Comparison of ENCODE assay signal across 9 cellular contexts in the genomic region with DNA sequence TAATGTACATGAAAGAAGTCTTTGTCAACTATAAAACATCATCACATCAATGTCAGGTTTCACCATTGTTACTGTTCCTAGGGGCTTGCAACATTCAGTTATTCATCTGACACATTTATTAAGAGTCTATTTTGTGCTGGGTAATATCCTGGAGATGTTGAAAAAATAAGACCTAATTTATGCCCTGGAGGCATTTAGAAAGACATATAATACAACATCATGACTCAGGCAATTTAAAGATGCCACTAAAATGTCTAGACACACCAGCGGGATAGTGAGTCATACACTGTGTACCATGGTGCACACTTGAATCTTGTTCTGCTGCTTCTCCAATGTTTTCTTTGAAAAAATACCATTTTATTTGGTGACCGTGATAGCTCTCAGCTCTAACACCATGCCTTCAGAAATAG. TPM values are rescaled to one million over a fixed set of nuclear protein-coding genes. Genes with fewer than 3 reads are reported as not detected.
DNase-seq lines count a peak whose midpoint lies in the region; ATAC-seq and TF ChIP-seq lines count a peak whose summit lies in the region.
"Had no signal": no experiment of that assay in that cellular context is flagged by ENCODE, and none has a peak within 500 bp of the region (broad histone marks: within the 10 kb centered on the region; RNA-seq: fewer than 3 reads in every experiment).

No MANE protein-coding gene starts in this region.

- H3K27me3 Mint-ChIP-seq in Calu3 (ENCODE audit: unreplicated experiment) = no peaks in the 10 kb centered on the region

- no peak overlapping the region for H3K4me3 Mint-ChIP-seq in Calu3 (ENCODE audit: low read depth, unreplicated experiment)
- H3K4me3 Mint-ChIP-seq: WTC11 had no signal

- CTCF ChIA-PET in Calu3 (lab: Charles Lee) = interaction anchor here (0.6 to 2.6 kb wide), 6 partner anchors 9 to 638 kb away, joined by 3 to 7 read pairs (median 6); no protein-coding TSS in a partner anchor

- DNase-seq in Calu3 (no peak), NCI-H226 (peak; percentile 77), dedifferentiated amniotic fluid mesenchymal stem cell (ENCODE audit: extremely low spot score) (peak; percentile 58), omental fat pad (ENCODE audit: low spot score) (no peak), Kasumi-1 (lab: John Stamatoyannopoulos, UW) (no peak)
- DNase-seq in activated CD4-positive, alpha-beta T cell treated with anti-CD3 and anti-CD28 coated beads, Interleukin-2, amount 50 U/mL, for 1 hour = no peak

- intact Hi-C loops in Calu3 (cut with micrococcal nuclease; ENCODE audit: unreplicated experiment) = no loop called here

- H3K9me3 Mint-ChIP-seq in Calu3 (ENCODE audit: low read depth, unreplicated experiment) = no peaks in the 10 kb centered on the region

- H3K4me1 Mint-ChIP-seq in Calu3 (ENCODE audit: low read depth, unreplicated experiment) = peaks cover 27% of the 10 kb centered on the region
- H3K4me1 Mint-ChIP-seq: WTC11 had no signal

- peak overlapping the region; percentile 24 for H3K27ac Mint-ChIP-seq in Calu3 (ENCODE audit: unreplicated experiment)
- H3K27ac Mint-ChIP-seq: WTC11 had no signal

- no TSS peak for BruUV-seq in Calu3 (replicated peaks; lab: Mats Ljungman, UMichigan)

- ATAC-seq in omental fat pad (ENCODE audit: low FRiP score) = peak; percentile 60
- no peak for ATAC-seq in GM19397 (IDR thresholded peaks at IDR 0.05; ENCODE audit: unreplicated experiment)
- no peak for ATAC-seq in HG03520 (IDR thresholded peaks at IDR 0.05; ENCODE audit: unreplicated experiment)
- ATAC-seq: WTC11 had no signal

- TF ChIP-seq CTCF in Calu3 (IDR thresholded peaks at IDR 0.05; ENCODE audit: unreplicated experiment) = no peak
- no peak for TF ChIP-seq CTCF in omental fat pad (IDR thresholded peaks at IDR 0.05)

- H3K36me3 Mint-ChIP-seq in Calu3 (ENCODE audit: insufficient read depth, unreplicated experiment) = no peaks in the 10 kb centered on the region
- H3K36me3 Mint-ChIP-seq: WTC11 had no signal

RNA-seq across cellular contexts. Expression of a gene that starts 19.1 kb away (rescaled TPM):
- total RNA-seq in Calu3 (2022) = not detected in 2 replicates
- 100 to 1,000 TPM; 147 to 298 (median 275) TPM for total RNA-seq in omental fat pad
- total RNA-seq: WTC11 had no signal

Comparison
In these comparisons a context has a peak if more than half of its experiments do, and no peak if none do; other contexts are left out.
1. DNase-seq: peak in NCI-H226 (single experiment) and dedifferentiated amniotic fluid mesenchymal stem cell (single experiment); none in Calu3 (single experiment), omental fat pad (single experiment), Kasumi-1 (0 of 2) and activated CD4-positive, alpha-beta T cell treated with anti-CD3 and anti-CD28 coated beads, Interleukin-2, amount 50 U/mL, for 1 hour (single experiment).
2. RNA of a gene that starts 19.1 kb away (total RNA-seq): 147 to 298 TPM in omental fat pad; not detected in Calu3; every median in the first group is over 100 times any median in the second.